In genomic region chr2:205660521-205661124, GRCh38 we compare ENCODE assay signal across 8 cellular contexts. TPM values are rescaled to one million over a fixed set of nuclear protein-coding genes. Genes with fewer than 3 reads are reported as not detected.
DNase-seq lines count a peak whose midpoint lies in the region; ATAC-seq and TF ChIP-seq lines count a peak whose summit lies in the region.

No MANE protein-coding gene starts in this region.

- H4K20me1 ChIP-seq in neural progenitor cell (ENCODE audit: low read depth) = no peaks in the 10 kb centered on the region

- TF ChIP-seq POLR2A in sigmoid colon (IDR thresholded peaks at IDR 0.05) = no peak

- H3K4me2 ChIP-seq in neural progenitor cell = no peak overlapping the region

- peak overlapping the region in 3 of 4 donors; percentile 17 to 61 (median 52) for H3K27ac ChIP-seq in sigmoid colon
- H3K27ac ChIP-seq in neural progenitor cell = no peak overlapping the region
- no peak overlapping the region for H3K27ac ChIP-seq in substantia nigra (ENCODE audit: low read depth, low read length, poor library complexity, severe bottlenecking)

- H3K36me3 Mint-ChIP-seq in brain (no peaks in the 10 kb centered on the region), neural progenitor cell (peaks cover 1% of the 10 kb centered on the region)

- H3K9me3 Mint-ChIP-seq in brain (peaks cover 0 to 6% (median 5%) of the 10 kb centered on the region in 5 experiments), neural progenitor cell (peaks cover 2% of the 10 kb centered on the region)

- H3K4me3 Mint-ChIP-seq in brain (peak overlapping the region in 1 of 5 experiments; percentile 12), neural progenitor cell (no peak overlapping the region)

- 55 to 84% methylated on average over 8 of the region's 8 CpGs for WGBS in sigmoid colon, 2 donors

- TF ChIP-seq CTCF in AG09319 (IDR thresholded peaks at IDR 0.05; ENCODE audit: low read depth, low read length) = no peak
- TF ChIP-seq CTCF in brain (conservative IDR thresholded peaks at IDR 0.05) = no peak
- TF ChIP-seq CTCF in sigmoid colon (IDR thresholded peaks at IDR 0.05) = no peak
- no peak for TF ChIP-seq CTCF in neural progenitor cell (IDR thresholded peaks at IDR 0.05)

- peaks cover 3% of the 10 kb centered on the region for H3K27me3 Mint-ChIP-seq in brain
- H3K27me3 Mint-ChIP-seq in neural progenitor cell (ENCODE audit: insufficient read depth, low read depth) = peaks cover 11% of the 10 kb centered on the region

- H3K4me3 ChIP-seq in sigmoid colon (no peak overlapping the region), neural progenitor cell (no peak overlapping the region)

- H3K36me3 ChIP-seq in sigmoid colon = no peaks in the 10 kb centered on the region
- H3K36me3 ChIP-seq in neural progenitor cell = no peaks in the 10 kb centered on the region

- peak; percentile 78 for ATAC-seq in GM21367 (IDR thresholded peaks at IDR 0.05; ENCODE audit: unreplicated experiment)

- no peaks in the 10 kb centered on the region for H3F3A ChIP-seq in neural progenitor cell (ENCODE audit: low read depth)

- no peaks in the 10 kb centered on the region for H3K79me2 ChIP-seq in neural progenitor cell (ENCODE audit: low read depth)

- H2AFZ ChIP-seq in neural progenitor cell (replicated peaks) = no peak overlapping the region

- H3K4me1 Mint-ChIP-seq in brain (peaks cover 38% of the 10 kb centered on the region), neural progenitor cell (peaks cover 17% of the 10 kb centered on the region)

- H3K27ac Mint-ChIP-seq in brain = peak overlapping the region in 3 of 5 experiments; percentile 22 to 83 (median 70)
- no peak overlapping the region for H3K27ac Mint-ChIP-seq in neural progenitor cell

- no peaks in the 10 kb centered on the region for H3K9me3 ChIP-seq in sigmoid colon
- no peaks in the 10 kb centered on the region for H3K9me3 ChIP-seq in neural progenitor cell (ENCODE audit: low read depth)

- intact Hi-C loops in sigmoid colon (cut with DNase I) = no loop called here

- peak in 1 of 4 donors; percentile 19 for TF ChIP-seq EP300 in sigmoid colon (IDR thresholded peaks at IDR 0.05)

- peaks cover 0 to 38% (median 34%) of the 10 kb centered on the region in 4 donors for H3K4me1 ChIP-seq in sigmoid colon
- H3K4me1 ChIP-seq in neural progenitor cell = peaks cover 9% of the 10 kb centered on the region

- H3K9ac ChIP-seq in neural progenitor cell = no peak overlapping the region

- H3K27me3 ChIP-seq in sigmoid colon (no peaks in the 10 kb centered on the region), neural progenitor cell (no peaks in the 10 kb centered on the region)

- DNase-seq in AG09319 (ENCODE audit: extremely low read depth, low read depth) (peak; percentile 73), NCI-H226 (peak; percentile 58), sigmoid colon (peak; percentile 82), neural progenitor cell (ENCODE audit: low spot score) (no peak), substantia nigra (lab: John Stamatoyannopoulos, UW) (no peak), COLO668 (lab: John Stamatoyannopoulos, UW; ENCODE audit: unreplicated experiment) (no peak)

RNA-seq across cellular contexts. Expression of gene NRP2, which starts 21.7 kb away (rescaled TPM):
- polyA plus RNA-seq in brain (ENCODE audit: insufficient read depth, low read depth, low replicate concordance) (10.2 TPM), sigmoid colon (10 to 100 TPM in 1 of 3 donors, 1 to 10 TPM in 2; 2.5 to 13.6 (median 7.8) TPM)
- total RNA-seq in sigmoid colon (100 to 1,000 TPM; 207 to 348 (median 237) TPM), neural progenitor cell (ENCODE audit: low replicate concordance) (27.8 and 32.0 TPM in 2 replicates)

Comparison
In these comparisons a context has a peak if more than half of its experiments do, and no peak if none do; other contexts are left out.
1. DNase-seq: peak in AG09319 (single experiment), NCI-H226 (single experiment) and sigmoid colon (single experiment); none in neural progenitor cell (single experiment), substantia nigra (0 of 49) and COLO668 (single experiment).
2. H3K27ac ChIP-seq: peak in sigmoid colon (3 of 4); none in neural progenitor cell (single experiment) and substantia nigra (single experiment).